Comparison of ENCODE assay signal across 8 cellular contexts in genomic region chr9:127979015-127979332, GRCh38. TPM values are rescaled to one million over a fixed set of nuclear protein-coding genes. Genes with fewer than 3 reads are reported as not detected.
DNase-seq lines count a peak whose midpoint lies in the region; ATAC-seq, FAIRE-seq and TF ChIP-seq lines count a peak whose summit lies in the region.

No MANE protein-coding gene starts in this region.

- TF ChIP-seq EP300 in K562 (IDR thresholded peaks at IDR 0.05; ENCODE audit: low read length) (no peak), transverse colon (IDR thresholded peaks at IDR 0.05; ENCODE audit: low read depth) (no peak)

- H3K4me1 ChIP-seq in K562 (replicated peaks in 1 of 2; ENCODE audit: control insufficient read depth in 2 of 2, insufficient read depth in 2 of 2, low read length in 2 of 2) (peaks cover 44 to 72% of the 10 kb centered on the region in 2 experiments), lung (ENCODE audit: control insufficient read depth in 2 of 2, insufficient read depth in 2 of 2, low read length in 2 of 2) (peaks cover 9 to 20% of the 10 kb centered on the region in 2 donors), transverse colon (peaks cover 39 to 60% (median 58%) of the 10 kb centered on the region in 4 donors)

- peaks cover 54% of the 10 kb centered on the region for H3K4me1 Mint-ChIP-seq in activated naive CD4-positive, alpha-beta T cell treated with anti-CD3 and anti-CD28 coated beads, Interleukin-2, amount 10 ng/mL, durations not matched to agents 7 days and 5 days

- peak overlapping the region; percentile 91 for H3K27ac Mint-ChIP-seq in activated naive CD4-positive, alpha-beta T cell treated with anti-CD3 and anti-CD28 coated beads, Interleukin-2, amount 10 ng/mL, durations not matched to agents 7 days and 5 days

- TF ChIP-seq CTCF in K562 (IDR thresholded peaks at IDR 0.05 in 2 of 3, conservative IDR thresholded peaks at IDR 0.05 in 1 of 3; ENCODE audit: insufficient read depth in 2 of 3, low read depth in 1 of 3, low read length in 3 of 3) = no peak
- TF ChIP-seq CTCF in lung (IDR thresholded peaks at IDR 0.05; ENCODE audit: control extremely low read depth, extremely low read depth) = no peak
- no peak for TF ChIP-seq CTCF in transverse colon (IDR thresholded peaks at IDR 0.05)

- H3K36me3 ChIP-seq in K562 (ENCODE audit: control insufficient read depth, insufficient read depth, low read length) (peaks cover 6% of the 10 kb centered on the region; the same call in 1 of the 3 replicates), lung (ENCODE audit: control insufficient read depth in 2 of 2, insufficient read depth in 2 of 2, low read length in 2 of 2) (no peaks in the 10 kb centered on the region), transverse colon (no peaks in the 10 kb centered on the region)

- H3K27ac ChIP-seq in K562 (ENCODE audit: extremely low read depth, low read depth, low read length) (no peak overlapping the region), lung (ENCODE audit: low read depth in 1 of 2, low read length in 1 of 2) (peak overlapping the region; percentile 86 to 92), transverse colon (peak overlapping the region; percentile 94 to 98 (median 98))

- POLR2A ChIA-PET in K562 (lab: Yijun Ruan, JAX) = interaction anchor here (0.7 to 2.6 kb wide), 6 partner anchors 9 to 147 kb away, joined by 3 to 11 read pairs (median 3); no protein-coding TSS in a partner anchor

- peak overlapping the region; percentile 82 for H3K4me3 Mint-ChIP-seq in activated naive CD4-positive, alpha-beta T cell treated with anti-CD3 and anti-CD28 coated beads, Interleukin-2, amount 10 ng/mL, durations not matched to agents 7 days and 5 days

- peaks cover 59% of the 10 kb centered on the region for H3K36me3 Mint-ChIP-seq in activated naive CD4-positive, alpha-beta T cell treated with anti-CD3 and anti-CD28 coated beads, Interleukin-2, amount 10 ng/mL, durations not matched to agents 7 days and 5 days

- H3K9me1 ChIP-seq in K562 (ENCODE audit: control insufficient read depth, insufficient read depth, low read length) = no peaks in the 10 kb centered on the region

- H3K9me3 ChIP-seq in K562 (replicated peaks; ENCODE audit: control insufficient read depth, insufficient read depth, low read depth, low read length) (no peaks in the 10 kb centered on the region), lung (ENCODE audit: control insufficient read depth in 2 of 2, insufficient read depth in 1 of 2, low read length in 1 of 2) (no peaks in the 10 kb centered on the region), transverse colon (no peaks in the 10 kb centered on the region)

- H3K79me2 ChIP-seq in K562 (ENCODE audit: control insufficient read depth, insufficient read depth, low read length) = peaks cover 63% of the 10 kb centered on the region

- H3K4me2 ChIP-seq in K562 (ENCODE audit: insufficient read depth, low read length) = peak overlapping the region; percentile 74

- H4K20me1 ChIP-seq in K562 (replicated peaks; ENCODE audit: control insufficient read depth, insufficient read depth, low read length) = peaks cover 53% of the 10 kb centered on the region

- TF ChIP-seq RAD21 in K562 (CRISPR knock-in tag; conservative IDR thresholded peaks at IDR 0.05 in 1 of 2, IDR thresholded peaks at IDR 0.05 in 1 of 2) = no peak

- H3K27me3 ChIP-seq in K562 (ENCODE audit: control insufficient read depth in 2 of 2, insufficient read depth in 2 of 2, low read length in 2 of 2) (no peaks in the 10 kb centered on the region), lung (ENCODE audit: control insufficient read depth, insufficient read depth) (no peaks in the 10 kb centered on the region), transverse colon (no peaks in the 10 kb centered on the region)

- H3K9ac ChIP-seq in K562 (ENCODE audit: insufficient read depth in 1 of 2, low read depth in 2 of 2, low read length in 2 of 2) = peak overlapping the region; percentile 53 to 90; a peak in 3 of 4 replicates

- CTCF ChIA-PET in activated naive CD4-positive, alpha-beta T cell treated with anti-CD3 and anti-CD28 coated beads, Interleukin-2, amount 10 ng/mL, durations not matched to agents 7 days and 5 days (lab: Charles Lee) = interaction anchor here (0.7 to 19.7 kb wide), 9 partner anchors 9 to 139 kb away, joined by 3 to 159 read pairs (median 4); no protein-coding TSS in a partner anchor
- CTCF ChIA-PET in K562 (lab: Yijun Ruan, JAX; ENCODE audit: low intra/inter-chr PET ratio) = no interaction called here

- H3K27me3 Mint-ChIP-seq in activated naive CD4-positive, alpha-beta T cell treated with anti-CD3 and anti-CD28 coated beads, Interleukin-2, amount 10 ng/mL, durations not matched to agents 7 days and 5 days = no peaks in the 10 kb centered on the region

- intact Hi-C loops in K562 (cut with micrococcal nuclease) = no loop called here
- intact Hi-C loops in transverse colon (cut with DNase I; ENCODE audit: low total_unique reads) = no loop called here

- no peak for TF ChIP-seq POLR2A in K562 (conservative IDR thresholded peaks at IDR 0.05)
- no peak for TF ChIP-seq POLR2A in transverse colon (IDR thresholded peaks at IDR 0.05)

- no peak overlapping the region for H2AFZ ChIP-seq in K562 (ENCODE audit: low read depth, low read length)

- BruUV-seq in K562 (replicated peaks; lab: Mats Ljungman, UMichigan) = no TSS peak

- WGBS in K562 (ENCODE audit: insufficient coverage, low coverage, missing lambda C conversion rate) = 43% methylated on average over 5 of the region's 5 CpGs
- WGBS in lung, 2 donors = 53 to 86% methylated on average over 5 of the region's 5 CpGs
- WGBS in transverse colon (ENCODE audit: low coverage in 1 of 2), 2 donors = 0 to 17% methylated on average over 1 to 5 of the region's 5 CpGs

- FAIRE-seq in K562 (lab: Jason Lieb, UNC) = no peak

- in situ Hi-C loops in K562 (cut with MboI) (no loop called here), transverse colon (cut with MboI; ENCODE audit: low pct_ligation_motif_present in 1 of 4, low pct_unique_long_range_greater_than_20kb in 1 of 4, low sequenced_read_pairs in 3 of 4) (no loop called here)

- DNase-seq in activated naive CD4-positive, alpha-beta T cell treated with anti-CD3 and anti-CD28 coated beads, Interleukin-2, amount 10 ng/mL, durations not matched to agents 7 days and 5 days = no peak
- DNase-seq in activated naive CD4-positive, alpha-beta T cell (lab: John Stamatoyannopoulos, UW) = no peak
- DNase-seq in K562 (ENCODE audit: extremely low read depth in 1 of 4, low spot score in 3 of 4) = no peak
- DNase-seq in lung (ENCODE audit: low spot score) = no peak
- DNase-seq in transverse colon = no peak
- no peak for DNase-seq in left lobe of liver (ENCODE audit: low spot score)
- DNase-seq in islet precursor cell = no peak
- no peak for DNase-seq in COR-L47 (lab: John Stamatoyannopoulos, UW)

- H3K4me3 ChIP-seq in K562 (peak overlapping the region; percentile 73), lung (peak overlapping the region; percentile 85), transverse colon (peak overlapping the region; percentile 74 to 91 (median 90))

- ATAC-seq in K562 (no peak), lung (ENCODE audit: insufficient read depth, low FRiP score) (no peak), left lobe of liver (no peak)

- no peaks in the 10 kb centered on the region for H3K9me3 Mint-ChIP-seq in activated naive CD4-positive, alpha-beta T cell treated with anti-CD3 and anti-CD28 coated beads, Interleukin-2, amount 10 ng/mL, durations not matched to agents 7 days and 5 days

RNA-seq across cellular contexts. Expression of gene EEIG1, which starts 1.8 kb away (rescaled TPM):
- total RNA-seq in K562 (2011; cell fraction: chromatin; rRNA removed; ENCODE audit: low replicate concordance) = 18.1 and 34.4 TPM in 2 replicates
- 13.4 and 13.5 TPM in 2 replicates for total RNA-seq in K562 (2011; cell fraction: nucleolus; rRNA removed)
- total RNA-seq in K562 (2011; cell fraction: nucleoplasm; rRNA removed) = 17.2 and 24.7 TPM in 2 replicates
- 2.1 and 4.5 TPM in 2 replicates for total RNA-seq in K562 (2014; rRNA removed)
- 1.6 and 2.3 TPM in 2 replicates for total RNA-seq in K562 (2014; rRNA removed; fragmentation: Illumina TruSeq; extraction: Trizol)
- total RNA-seq in K562 (2015; rRNA removed; fragmentation: Illumina TruSeq; extraction: Trizol) = 2.8 and 4.1 TPM in 2 replicates
- total RNA-seq in K562 (2021) = 11.2 and 16.7 TPM in 2 replicates
- 4.4 and 7.7 TPM in 2 replicates for polyA plus RNA-seq in K562 (2011; rRNA removed)
- 8.2 and 9.0 TPM in 2 replicates for polyA plus RNA-seq in K562 (2011; cell fraction: cytosol; rRNA removed)
- polyA plus RNA-seq in K562 (2011; cell fraction: nucleus; rRNA removed) = 16.1 and 16.7 TPM in 2 replicates
- polyA plus RNA-seq in K562 (2012) = 13.8 and 19.2 TPM in 2 replicates
- 5.6 and 9.1 TPM in 2 replicates for polyA plus RNA-seq in K562 (2014; fragmentation: Illumina TruSeq; extraction: Trizol)
- under 1 TPM; 0.17 to 0.25 TPM for polyA plus RNA-seq in K562 (2014; fragmentation: Nextera tagmentation; extraction: Ambion mirVana)
- 3.6 and 6.6 TPM in 2 replicates for polyA plus RNA-seq in K562 (2014; rRNA removed)
- polyA minus RNA-seq in K562 (2011; rRNA and poly(A)+ RNA removed) = 2.1 and 2.7 TPM in 2 replicates
- polyA minus RNA-seq in K562 (2011; cell fraction: cytosol; rRNA and poly(A)+ RNA removed) = 3.5 and 5.9 TPM in 2 replicates
- polyA minus RNA-seq in K562 (2011; cell fraction: nucleus; rRNA and poly(A)+ RNA removed) = 4.8 and 8.4 TPM in 2 replicates
- 10 to 100 TPM; 49.6 to 66.5 TPM for total RNA-seq in lung
- 10 to 100 TPM; 13.4 to 15.8 TPM for polyA plus RNA-seq in lung
- total RNA-seq in transverse colon = 100 to 1,000 TPM in 2 of 4 donors, 10 to 100 TPM in 2; 77.0 to 230 (median 96.7) TPM
- 42.5 TPM for total RNA-seq in left lobe of liver

RNA-seq across cellular contexts. Expression of gene DPM2, which starts 41.3 kb away (rescaled TPM):
- 99.6 and 215 TPM in 2 replicates for total RNA-seq in K562 (2011; cell fraction: chromatin; rRNA removed; ENCODE audit: low replicate concordance)
- total RNA-seq in K562 (2011; cell fraction: nucleolus; rRNA removed) = 168 and 199 TPM in 2 replicates
- total RNA-seq in K562 (2011; cell fraction: nucleoplasm; rRNA removed) = 195 and 215 TPM in 2 replicates
- total RNA-seq in K562 (2014; rRNA removed) = 56.6 and 88.7 TPM in 2 replicates
- total RNA-seq in K562 (2014; rRNA removed; fragmentation: Illumina TruSeq; extraction: Trizol) = 48.1 and 53.8 TPM in 2 replicates
- total RNA-seq in K562 (2015; rRNA removed; fragmentation: Illumina TruSeq; extraction: Trizol) = 71.1 and 73.4 TPM in 2 replicates
- total RNA-seq in K562 (2021) = 95.3 and 102 TPM in 2 replicates
- polyA plus RNA-seq in K562 (2011; rRNA removed) = 93.8 and 101 TPM in 2 replicates
- polyA plus RNA-seq in K562 (2011; cell fraction: cytosol; rRNA removed) = 131 and 200 TPM in 2 replicates
- 142 and 205 TPM in 2 replicates for polyA plus RNA-seq in K562 (2011; cell fraction: nucleus; rRNA removed)
- 83.9 and 86.2 TPM in 2 replicates for polyA plus RNA-seq in K562 (2012)
- polyA plus RNA-seq in K562 (2014; fragmentation: Illumina TruSeq; extraction: Trizol) = 126 and 142 TPM in 2 replicates
- 10 to 100 TPM; 43.5 to 69.3 TPM for polyA plus RNA-seq in K562 (2014; fragmentation: Nextera tagmentation; extraction: Ambion mirVana)
- polyA plus RNA-seq in K562 (2014; rRNA removed) = 104 and 107 TPM in 2 replicates
- 54.4 and 75.4 TPM in 2 replicates for polyA minus RNA-seq in K562 (2011; rRNA and poly(A)+ RNA removed)
- polyA minus RNA-seq in K562 (2011; cell fraction: cytosol; rRNA and poly(A)+ RNA removed) = 56.3 and 59.9 TPM in 2 replicates
- 64.1 and 85.1 TPM in 2 replicates for polyA minus RNA-seq in K562 (2011; cell fraction: nucleus; rRNA and poly(A)+ RNA removed)
- total RNA-seq in lung = 10 to 100 TPM; 20.5 to 51.3 TPM
- polyA plus RNA-seq in lung = 10 to 100 TPM; 50.8 to 51.1 TPM
- 100 to 1,000 TPM in 1 of 4 donors, 10 to 100 TPM in 3; 20.6 to 249 (median 26.3) TPM for total RNA-seq in transverse colon
- total RNA-seq in left lobe of liver = 12.4 TPM

RNA-seq across cellular contexts. Expression of gene PIP5KL1, which starts 48.4 kb away (rescaled TPM):
- 4.2 and 9.4 TPM in 2 replicates for total RNA-seq in K562 (2011; cell fraction: chromatin; rRNA removed; ENCODE audit: low replicate concordance)
- total RNA-seq in K562 (2011; cell fraction: nucleolus; rRNA removed) = 7.7 and 10.1 TPM in 2 replicates
- total RNA-seq in K562 (2011; cell fraction: nucleoplasm; rRNA removed) = 4.3 and 4.5 TPM in 2 replicates
- total RNA-seq in K562 (2014; rRNA removed) = 2.5 and 3.1 TPM in 2 replicates
- total RNA-seq in K562 (2014; rRNA removed; fragmentation: Illumina TruSeq; extraction: Trizol) = 0.80 and 1.2 TPM in 2 replicates
- total RNA-seq in K562 (2015; rRNA removed; fragmentation: Illumina TruSeq; extraction: Trizol) = 0.58 and 1.3 TPM in 2 replicates
- 3.0 and 3.7 TPM in 2 replicates for total RNA-seq in K562 (2021)
- polyA plus RNA-seq in K562 (2011; rRNA removed) = 1.2 and 1.6 TPM in 2 replicates
- 1.8 and 2.2 TPM in 2 replicates for polyA plus RNA-seq in K562 (2011; cell fraction: cytosol; rRNA removed)
- polyA plus RNA-seq in K562 (2011; cell fraction: nucleus; rRNA removed) = 12.7 and 14.3 TPM in 2 replicates
- polyA plus RNA-seq in K562 (2012) = 1.7 and 5.0 TPM in 2 replicates
- 0.82 and 1.2 TPM in 2 replicates for polyA plus RNA-seq in K562 (2014; fragmentation: Illumina TruSeq; extraction: Trizol)
- under 1 TPM; 0.18 to 0.41 TPM for polyA plus RNA-seq in K562 (2014; fragmentation: Nextera tagmentation; extraction: Ambion mirVana)
- polyA plus RNA-seq in K562 (2014; rRNA removed) = 4.3 and 4.8 TPM in 2 replicates
- polyA minus RNA-seq in K562 (2011; rRNA and poly(A)+ RNA removed) = 0.75 TPM in 1 of 2 replicates, not detected in the other
- 3.0 TPM in 1 of 2 replicates, not detected in the other for polyA minus RNA-seq in K562 (2011; cell fraction: cytosol; rRNA and poly(A)+ RNA removed)
- 2.6 TPM in 2 replicates for polyA minus RNA-seq in K562 (2011; cell fraction: nucleus; rRNA and poly(A)+ RNA removed)
- total RNA-seq in lung = 1 to 10 TPM; 4.9 to 9.0 TPM
- 1 to 10 TPM; 2.0 to 4.9 TPM for polyA plus RNA-seq in lung
- 1 to 10 TPM in 1 of 4 donors, not detected in 3; 4.6 TPM for total RNA-seq in transverse colon
- 0.40 TPM for total RNA-seq in left lobe of liver
